ENCODE assay signal across 9 cellular contexts in genomic region chr10:69769395-69769989, GRCh38. TPM values are rescaled to one million over a fixed set of nuclear protein-coding genes. Genes with fewer than 3 reads are reported as not detected.
DNase-seq lines count a peak whose midpoint lies in the region; ATAC-seq and TF ChIP-seq lines count a peak whose summit lies in the region.
"Had no signal": no experiment of that assay in that cellular context is flagged by ENCODE, and none has a peak within 500 bp of the region (broad histone marks: within the 10 kb centered on the region; RNA-seq: fewer than 3 reads in every experiment).

No MANE protein-coding gene starts in this region.

- H3K9me3 ChIP-seq in gastroesophageal sphincter = no peaks in the 10 kb centered on the region

- H3K27me3 ChIP-seq in gastroesophageal sphincter = no peaks in the 10 kb centered on the region

- H3K4me1 ChIP-seq in gastroesophageal sphincter = peaks cover 0 to 31% (median 0%) of the 10 kb centered on the region in 3 donors

- TF ChIP-seq POLR2A in gastroesophageal sphincter (IDR thresholded peaks at IDR 0.05) = no peak

- no peak for TF ChIP-seq EP300 in gastroesophageal sphincter (IDR thresholded peaks at IDR 0.05)

- H3K27ac ChIP-seq in gastroesophageal sphincter = no peak overlapping the region

- H3K36me3 ChIP-seq in gastroesophageal sphincter = no peaks in the 10 kb centered on the region

- DNase-seq in H4 (ENCODE audit: low spot score) = peak; percentile 89
- DNase-seq in renal cortical epithelial cell (ENCODE audit: low read depth) = peak; percentile 98
- DNase-seq in Kasumi-1 (lab: John Stamatoyannopoulos, UW) = no peak
- no peak for DNase-seq in activated CD4-positive, alpha-beta T cell treated with anti-CD3 and anti-CD28 coated beads for 48 hours
- DNase-seq: natural killer cell had no signal

- TF ChIP-seq CTCF in gastroesophageal sphincter (IDR thresholded peaks at IDR 0.05) = no peak

- WGBS in gastroesophageal sphincter (ENCODE audit: low coverage in 1 of 2), 2 donors = 27 to 68% methylated on average over 5 to 6 of the region's 9 CpGs

- no peak overlapping the region for H3K4me3 ChIP-seq in gastroesophageal sphincter

- ATAC-seq in SK-N-SH treated with all-trans-retinoic acid at 6 μM for 48 hours = peak; percentile 98
- peak; percentile 56 for ATAC-seq in gastroesophageal sphincter
- ATAC-seq in GM21526 (IDR thresholded peaks at IDR 0.05; ENCODE audit: low FRiP score, unreplicated experiment) = no peak
- ATAC-seq in GM18498 (IDR thresholded peaks at IDR 0.05; ENCODE audit: unreplicated experiment) = no peak
- ATAC-seq: natural killer cell had no signal

TF ChIP-seq in SK-N-SH treated with all-trans-retinoic acid at 6 μM for 48 hours, 23 proteins besides CTCF, POLR2A, EP300 and RAD21:
- TF ChIP-seq ZNF565 (CRISPR knock-in tag; conservative IDR thresholded peaks at IDR 0.05; ENCODE audit: low read depth) = no peak

RNA-seq across cellular contexts. Expression of gene COL13A1, which starts 32.2 kb away (rescaled TPM):
- 0.50 and 0.53 TPM in 2 replicates for total RNA-seq in H4 (2014; rRNA removed; shearing (Covaris generic))
- total RNA-seq in gastroesophageal sphincter (1 to 10 TPM; 1.2 to 6.8 (median 3.9) TPM), renal cortical epithelial cell (0.35 and 0.87 TPM in 2 replicates)

Comparison
In these comparisons a context has a peak if more than half of its experiments do, and no peak if none do; other contexts are left out.
1. DNase-seq: peak in H4 (single experiment) and renal cortical epithelial cell (single experiment); none in Kasumi-1 (0 of 2) and activated CD4-positive, alpha-beta T cell treated with anti-CD3 and anti-CD28 coated beads for 48 hours (single experiment).
2. ATAC-seq: peak in SK-N-SH treated with all-trans-retinoic acid at 6 μM for 48 hours (single experiment) and gastroesophageal sphincter (single experiment); none in GM21526 (single experiment) and GM18498 (single experiment).